Comparison of ENCODE assay signal across 16 cellular contexts in the genomic region with DNA sequence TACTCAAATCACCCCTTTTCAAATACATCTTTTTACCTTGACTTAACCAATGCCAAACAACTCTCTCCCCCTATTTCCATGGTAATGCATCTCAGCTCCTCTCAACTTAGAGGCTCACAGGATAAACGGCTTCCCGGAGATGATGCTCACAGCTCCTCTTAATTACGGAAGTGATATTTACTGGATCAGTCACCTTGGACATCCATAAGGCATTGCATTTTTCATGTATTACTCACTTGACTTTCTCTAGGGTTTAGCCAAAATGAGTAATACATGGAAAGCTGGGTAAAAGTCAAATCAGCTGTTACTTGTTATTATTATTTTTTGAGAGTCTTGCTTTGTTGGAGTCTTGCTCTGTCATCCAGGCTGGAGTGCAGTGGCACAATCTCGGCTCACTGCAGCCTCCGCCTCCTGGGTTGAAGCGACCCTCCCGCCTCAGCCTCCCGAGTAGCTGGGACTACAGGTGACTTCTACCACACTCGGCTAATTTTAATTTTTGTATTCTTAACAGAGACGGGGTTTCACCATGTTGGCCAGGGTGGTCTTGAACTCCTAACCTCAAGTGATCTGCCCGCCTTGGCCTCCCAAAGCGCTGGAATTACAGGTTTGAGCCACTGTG.
DNase-seq lines count a peak whose midpoint lies in the region; ATAC-seq and TF ChIP-seq lines count a peak whose summit lies in the region.
"Had no signal": no experiment of that assay in that cellular context is flagged by ENCODE, and none has a peak within 500 bp of the region (broad histone marks: within the 10 kb centered on the region; RNA-seq: fewer than 3 reads in every experiment).

No MANE protein-coding gene starts in this region.

- H3K4me3 ChIP-seq in thoracic aorta = no peak overlapping the region
- H3K4me3 ChIP-seq: left ventricle myocardium inferior, psoas muscle, vagina had no signal

- H3K27ac ChIP-seq in thoracic aorta = no peak overlapping the region
- H3K27ac ChIP-seq: left ventricle myocardium inferior, psoas muscle, vagina had no signal

- H3K27me3 ChIP-seq in thoracic aorta (replicated peaks; ENCODE audit: insufficient read depth) = no peaks in the 10 kb centered on the region
- H3K27me3 ChIP-seq: vagina had no signal

- H3K9me3 ChIP-seq in thoracic aorta = no peaks in the 10 kb centered on the region
- H3K9me3 ChIP-seq: left ventricle myocardium inferior, psoas muscle, vagina had no signal

- peaks cover 5% of the 10 kb centered on the region for H3K36me3 ChIP-seq in thoracic aorta

- no peak for TF ChIP-seq CTCF in thoracic aorta (IDR thresholded peaks at IDR 0.05)

- peak; percentile 85 for ATAC-seq in thoracic aorta (ENCODE audit: insufficient number of reproducible peaks, low FRiP score, low read depth)
- ATAC-seq: activated CD8-positive, alpha-beta T cell treated with anti-CD3 and anti-CD28 coated beads for 36 hours; T-cell had no signal

- peak; percentile 50 for DNase-seq in NCI-H748 (lab: John Stamatoyannopoulos, UW; ENCODE audit: unreplicated experiment)
- no peak for DNase-seq in NCI-H748 treated with DMSO at 0.1 percent for 48 hours (lab: John Stamatoyannopoulos, UW)
- DNase-seq in amniotic stem cell (lab: John Stamatoyannopoulos, UW) = peak; percentile 78
- DNase-seq in glomerular endothelial cell (ENCODE audit: extremely low read depth, low read depth, low spot score) = peak; percentile 84
- DNase-seq in thoracic aorta (ENCODE audit: low spot score) = peak; percentile 19
- no peak for DNase-seq in stimulated activated CD4-positive, alpha-beta T cell treated with anti-CD3 and anti-CD28 coated beads, Interleukin-2, amount 100 ng/mL, for 48 hours
- no peak for DNase-seq in NCI-H345 (lab: John Stamatoyannopoulos, UW)
- DNase-seq in DMS79 (lab: John Stamatoyannopoulos, UW) = no peak
- DNase-seq: activated CD8-positive, alpha-beta T cell treated with anti-CD3 and anti-CD28 coated beads for 36 hours; GF-D8; left ventricle myocardium inferior; NCI-H1048; NCI-H774; psoas muscle; T-cell had no signal

- peaks cover 4 to 38% of the 10 kb centered on the region in 2 donors for H3K4me1 ChIP-seq in thoracic aorta (ENCODE audit: control insufficient read depth in 1 of 2, low read depth in 2 of 2)
- H3K4me1 ChIP-seq: psoas muscle, vagina had no signal

Comparison
In these comparisons a context has a peak if more than half of its experiments do, and no peak if none do; other contexts are left out.
1. DNase-seq: peak in NCI-H748 (single experiment), amniotic stem cell (single experiment), glomerular endothelial cell (single experiment) and thoracic aorta (single experiment); none in NCI-H748 treated with DMSO at 0.1 percent for 48 hours (single experiment), stimulated activated CD4-positive, alpha-beta T cell treated with anti-CD3 and anti-CD28 coated beads, Interleukin-2, amount 100 ng/mL, for 48 hours (0 of 2), NCI-H345 (single experiment) and DMS79 (single experiment).